In the genomic region with DNA sequence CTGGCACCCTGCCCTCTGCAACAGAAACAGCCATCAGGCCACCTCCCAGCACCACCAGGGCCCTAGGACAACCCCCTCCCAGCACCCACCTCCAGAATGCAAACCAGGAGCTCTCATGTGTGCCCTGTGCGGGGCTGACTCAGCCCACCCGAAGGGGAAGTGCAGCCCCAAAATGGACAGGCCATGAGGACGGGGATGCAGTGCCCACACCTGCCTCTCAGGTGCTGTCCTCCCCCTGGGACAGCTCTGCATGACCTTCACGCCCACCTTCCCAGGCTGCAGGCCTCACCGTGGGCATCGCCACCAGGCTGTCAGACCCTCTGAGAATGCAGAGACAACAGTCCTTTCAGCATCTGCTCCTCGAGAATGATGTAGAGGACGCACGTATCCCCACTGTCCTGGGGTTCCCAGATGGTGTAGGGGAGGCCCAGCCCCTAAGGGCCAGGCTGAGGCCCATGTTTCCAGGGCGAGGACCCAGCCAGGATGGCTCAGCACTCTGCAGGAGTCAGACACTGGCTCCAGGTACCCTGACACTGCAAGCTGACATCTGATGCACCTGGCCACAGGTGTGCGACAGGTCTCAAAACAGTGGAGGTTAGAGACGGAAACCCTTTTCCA, we compare ENCODE assay signal across 17 cellular contexts. TPM values are rescaled to one million over a fixed set of nuclear protein-coding genes. Genes with fewer than 3 reads are reported as not detected.
DNase-seq lines count a peak whose midpoint lies in the region; ATAC-seq and TF ChIP-seq lines count a peak whose summit lies in the region.
"Had no signal": no experiment of that assay in that cellular context is flagged by ENCODE, and none has a peak within 500 bp of the region (broad histone marks: within the 10 kb centered on the region; RNA-seq: fewer than 3 reads in every experiment).

No MANE protein-coding gene starts in this region.

- H3K4me3 ChIP-seq in heart right ventricle (no peak overlapping the region), right cardiac atrium (ENCODE audit: low read length) (no peak overlapping the region)

- H3K27ac ChIP-seq in heart right ventricle (no peak overlapping the region), right cardiac atrium (ENCODE audit: low read length) (no peak overlapping the region)

- no peak for TF ChIP-seq CTCF in heart right ventricle (IDR thresholded peaks at IDR 0.05)

- no peak for TF ChIP-seq POLR2A in erythroblast (IDR thresholded peaks at IDR 0.05; ENCODE audit: low read length)

- 91 to 94% methylated on average over 12 of the region's 12 CpGs for WGBS in heart right ventricle, 2 donors
- 93% methylated on average over 12 of the region's 12 CpGs for WGBS in right cardiac atrium

- DNase-seq in left cardiac atrium (peak; percentile 8), heart right ventricle (no peak), right cardiac atrium (peak; percentile 4 to 32 (median 22)), posterior vena cava (ENCODE audit: low spot score) (peak; percentile 66), NCI-H1048 (lab: John Stamatoyannopoulos, UW) (no peak), erythroblast (lab: John Stamatoyannopoulos, UW) (no peak), iPS-NIHi11 (ENCODE audit: low spot score) (no peak)
- DNase-seq: CD4-positive, CD25-positive, alpha-beta regulatory T cell; EL; GF-D8; Kasumi-1; NCI-H1417; NCI-H1694 treated with DMSO at 0.1 percent for 48 hours; NCI-H2081 treated with DMSO at 0.1 percent for 48 hours; NCI-H2171 treated with DMSO at 0.1 percent for 48 hours; NCI-H524 treated with DMSO at 0.1 percent for 48 hours; OCI-M1 had no signal

- ATAC-seq in left cardiac atrium (no peak), heart right ventricle (no peak), right cardiac atrium (no peak)

- intact Hi-C loops in left cardiac atrium (cut with DNase I): no loop called here
- intact Hi-C loops in heart right ventricle (cut with DNase I): no loop called here
- intact Hi-C loops in right cardiac atrium (cut with DNase I): no loop called here
- intact Hi-C loops in posterior vena cava (cut with DNase I): no loop called here

- H3K36me3 ChIP-seq in heart right ventricle: peaks cover 0 to 99% (median 81%) of the 10 kb centered on the region in 9 donors

- peaks cover 0 to 11% (median 0%) of the 10 kb centered on the region in 9 donors for H3K4me1 ChIP-seq in heart right ventricle
- no peaks in the 10 kb centered on the region for H3K4me1 ChIP-seq in right cardiac atrium (ENCODE audit: control insufficient read depth, insufficient read depth, low read length)

- no peaks in the 10 kb centered on the region for H3K9me3 ChIP-seq in heart right ventricle
- H3K9me3 ChIP-seq in right cardiac atrium (ENCODE audit: control insufficient read depth, low read length): no peaks in the 10 kb centered on the region

- no peaks in the 10 kb centered on the region for H3K27me3 ChIP-seq in heart right ventricle
- H3K27me3 ChIP-seq in right cardiac atrium (ENCODE audit: control insufficient read depth, insufficient read depth): no peaks in the 10 kb centered on the region

RNA-seq across cellular contexts. Expression of a gene that starts 13.5 kb away (rescaled TPM):
- 10 to 100 TPM; 36.6 to 44.0 TPM for total RNA-seq in left cardiac atrium
- 10 to 100 TPM; 36.8 to 59.1 (median 45.2) TPM for total RNA-seq in heart right ventricle
- polyA plus RNA-seq in heart right ventricle: 10 to 100 TPM; 25.2 to 57.9 TPM
- 10 to 100 TPM; 35.0 to 45.0 (median 42.0) TPM for total RNA-seq in right cardiac atrium
- polyA plus RNA-seq in right cardiac atrium: 40.0 TPM
- total RNA-seq in posterior vena cava: 10 to 100 TPM; 47.5 to 57.2 TPM

Comparison
In these comparisons a context has a peak if more than half of its experiments do, and no peak if none do; other contexts are left out.
1. DNase-seq: peak in left cardiac atrium (single experiment), right cardiac atrium (3 of 3) and posterior vena cava (single experiment); none in heart right ventricle (0 of 2), NCI-H1048 (single experiment), erythroblast (0 of 2) and iPS-NIHi11 (single experiment).